ENCODE assay signal across 10 cellular contexts in genomic region chr1:43269627-43270375, GRCh38. TPM values are rescaled to one million over a fixed set of nuclear protein-coding genes. Genes with fewer than 3 reads are reported as not detected.
DNase-seq lines count a peak whose midpoint lies in the region; ATAC-seq, FAIRE-seq and TF ChIP-seq lines count a peak whose summit lies in the region.
"Had no signal": no experiment of that assay in that cellular context is flagged by ENCODE, and none has a peak within 500 bp of the region (broad histone marks: within the 10 kb centered on the region; RNA-seq: fewer than 3 reads in every experiment).

Gene TMEM125 (plus strand): TSS chr1:43269983. CDS start chr1:43272723, 2,740 bp downstream.

- peak within 1 kb of the TSS; percentile 47 for H3K4me3 Mint-ChIP-seq in activated CD8-positive, alpha-beta T cell treated with anti-CD3 and anti-CD28 coated beads for 36 hours
- H3K4me3 Mint-ChIP-seq in activated CD8-positive, alpha-beta T cell treated with anti-CD3 and anti-CD28 coated beads, Interleukin-2, amount 10 ng/mL, durations not matched to agents 7 days and 5 days, result no peak within 1 kb of the TSS
- peak within 1 kb of the TSS; percentile 58 for H3K4me3 Mint-ChIP-seq in activated naive CD8-positive, alpha-beta T cell treated with anti-CD3 and anti-CD28 coated beads for 36 hours
- peak within 1 kb of the TSS; percentile 64 for H3K4me3 Mint-ChIP-seq in stimulated activated memory B cell treated with anti-CD40 and anti-IgM and Interleukin-4, amounts not matched to agents 10 μg/mL and 1 μg/mL and 100 μg/mL, for 72 hours

- peak within 1 kb of the TSS; percentile 60 to 67 for H3K4me3 ChIP-seq in kidney (ENCODE audit: low read length in 2 of 2)

- no peak for FAIRE-seq in kidney (lab: Jason Lieb, UNC)

- no peak within 1 kb of the TSS for H3K27ac Mint-ChIP-seq in activated CD8-positive, alpha-beta T cell treated with anti-CD3 and anti-CD28 coated beads for 36 hours
- H3K27ac Mint-ChIP-seq in activated CD8-positive, alpha-beta T cell treated with anti-CD3 and anti-CD28 coated beads, Interleukin-2, amount 10 ng/mL, durations not matched to agents 7 days and 5 days, result no peak within 1 kb of the TSS
- H3K27ac Mint-ChIP-seq in activated naive CD8-positive, alpha-beta T cell treated with anti-CD3 and anti-CD28 coated beads for 36 hours, result no peak within 1 kb of the TSS
- no peak within 1 kb of the TSS for H3K27ac Mint-ChIP-seq in stimulated activated memory B cell treated with anti-CD40 and anti-IgM and Interleukin-4, amounts not matched to agents 10 μg/mL and 1 μg/mL and 100 μg/mL, for 72 hours

- H3K36me3 ChIP-seq in kidney (ENCODE audit: control insufficient read depth in 1 of 2, insufficient read depth in 2 of 2, low read length in 2 of 2), result no peaks in the 10 kb centered on the region

- peak within 1 kb of the TSS in 1 of 2 donors; percentile 67 for H3K9ac ChIP-seq in kidney (ENCODE audit: low read length in 2 of 2)

- H3K27me3 Mint-ChIP-seq in activated CD8-positive, alpha-beta T cell treated with anti-CD3 and anti-CD28 coated beads for 36 hours, result peaks cover 12% of the 10 kb centered on the region
- H3K27me3 Mint-ChIP-seq in activated CD8-positive, alpha-beta T cell treated with anti-CD3 and anti-CD28 coated beads, Interleukin-2, amount 10 ng/mL, durations not matched to agents 7 days and 5 days (ENCODE audit: low read depth), result peaks cover 11% of the 10 kb centered on the region
- peaks cover 16% of the 10 kb centered on the region for H3K27me3 Mint-ChIP-seq in activated naive CD8-positive, alpha-beta T cell treated with anti-CD3 and anti-CD28 coated beads for 36 hours
- peaks cover 46% of the 10 kb centered on the region for H3K27me3 Mint-ChIP-seq in stimulated activated memory B cell treated with anti-CD40 and anti-IgM and Interleukin-4, amounts not matched to agents 10 μg/mL and 1 μg/mL and 100 μg/mL, for 72 hours

- peaks cover 3% of the 10 kb centered on the region for H3K36me3 Mint-ChIP-seq in activated CD8-positive, alpha-beta T cell treated with anti-CD3 and anti-CD28 coated beads for 36 hours (ENCODE audit: low read depth)
- peaks cover 6% of the 10 kb centered on the region for H3K36me3 Mint-ChIP-seq in activated CD8-positive, alpha-beta T cell treated with anti-CD3 and anti-CD28 coated beads, Interleukin-2, amount 10 ng/mL, durations not matched to agents 7 days and 5 days (ENCODE audit: low read depth)
- H3K36me3 Mint-ChIP-seq in activated naive CD8-positive, alpha-beta T cell treated with anti-CD3 and anti-CD28 coated beads for 36 hours, result peaks cover 3% of the 10 kb centered on the region
- H3K36me3 Mint-ChIP-seq in stimulated activated memory B cell treated with anti-CD40 and anti-IgM and Interleukin-4, amounts not matched to agents 10 μg/mL and 1 μg/mL and 100 μg/mL, for 72 hours, result no peaks in the 10 kb centered on the region

- no peak for ATAC-seq in activated CD8-positive, alpha-beta T cell treated with anti-CD3 and anti-CD28 coated beads for 36 hours
- no peak for ATAC-seq in activated CD8-positive, alpha-beta T cell treated with anti-CD3 and anti-CD28 coated beads, Interleukin-2, amount 10 ng/mL, durations not matched to agents 7 days and 5 days
- no peak for ATAC-seq in stimulated activated memory B cell treated with anti-CD40 and anti-IgM and Interleukin-4, amounts not matched to agents 10 μg/mL and 1 μg/mL and 100 μg/mL, for 72 hours
- ATAC-seq in HG02642 (IDR thresholded peaks at IDR 0.05; ENCODE audit: poor library complexity, unreplicated experiment), result no peak

- H3K4me1 Mint-ChIP-seq in activated CD8-positive, alpha-beta T cell treated with anti-CD3 and anti-CD28 coated beads for 36 hours (ENCODE audit: low read depth), result peaks cover 17% of the 10 kb centered on the region
- peaks cover 19% of the 10 kb centered on the region for H3K4me1 Mint-ChIP-seq in activated CD8-positive, alpha-beta T cell treated with anti-CD3 and anti-CD28 coated beads, Interleukin-2, amount 10 ng/mL, durations not matched to agents 7 days and 5 days (ENCODE audit: low read depth)
- H3K4me1 Mint-ChIP-seq in activated naive CD8-positive, alpha-beta T cell treated with anti-CD3 and anti-CD28 coated beads for 36 hours, result peaks cover 14% of the 10 kb centered on the region
- peaks cover 24% of the 10 kb centered on the region for H3K4me1 Mint-ChIP-seq in stimulated activated memory B cell treated with anti-CD40 and anti-IgM and Interleukin-4, amounts not matched to agents 10 μg/mL and 1 μg/mL and 100 μg/mL, for 72 hours

- H3K4me1 ChIP-seq in kidney (ENCODE audit: control insufficient read depth in 1 of 2, insufficient read depth in 1 of 2, low read depth in 1 of 2, low read length in 2 of 2), result peaks cover 7 to 19% of the 10 kb centered on the region in 2 donors

- peak within 1 kb of the TSS; percentile 13 to 55 for H3K27ac ChIP-seq in kidney (ENCODE audit: low read depth in 2 of 2, low read length in 2 of 2)

- intact Hi-C loops in activated CD8-positive, alpha-beta T cell treated with anti-CD3 and anti-CD28 coated beads for 36 hours (cut with micrococcal nuclease), result no loop called here
- intact Hi-C loops in kidney (cut with DNase I), result no loop called here

- no peak for DNase-seq in activated CD8-positive, alpha-beta T cell treated with anti-CD3 and anti-CD28 coated beads for 36 hours
- no peak for DNase-seq in activated CD8-positive, alpha-beta T cell treated with anti-CD3 and anti-CD28 coated beads, Interleukin-2, amount 10 ng/mL, durations not matched to agents 7 days and 5 days
- DNase-seq in activated naive CD8-positive, alpha-beta T cell treated with anti-CD3 and anti-CD28 coated beads for 36 hours, result no peak
- DNase-seq in kidney (no peak), SW480 (ENCODE audit: low spot score) (no peak), NCI-H526 treated with DMSO at 0.1 percent for 48 hours (lab: John Stamatoyannopoulos, UW) (no peak)
- DNase-seq: AML-193, hypothalamus had no signal

- no peak for TF ChIP-seq CTCF in activated CD8-positive, alpha-beta T cell treated with anti-CD3 and anti-CD28 coated beads for 36 hours (IDR thresholded peaks at IDR 0.05)
- no peak for TF ChIP-seq CTCF in kidney (IDR thresholded peaks at IDR 0.05; ENCODE audit: borderline replicate concordance, extremely low read depth, insufficient read depth)

- CTCF ChIA-PET in activated CD8-positive, alpha-beta T cell treated with anti-CD3 and anti-CD28 coated beads for 36 hours (lab: Charles Lee), result no interaction called here
- CTCF ChIA-PET in activated CD8-positive, alpha-beta T cell treated with anti-CD3 and anti-CD28 coated beads, Interleukin-2, amount 10 ng/mL, durations not matched to agents 7 days and 5 days (lab: Charles Lee), result no interaction called here

- peaks cover 2% of the 10 kb centered on the region for H3K9me3 Mint-ChIP-seq in activated CD8-positive, alpha-beta T cell treated with anti-CD3 and anti-CD28 coated beads for 36 hours
- H3K9me3 Mint-ChIP-seq in activated CD8-positive, alpha-beta T cell treated with anti-CD3 and anti-CD28 coated beads, Interleukin-2, amount 10 ng/mL, durations not matched to agents 7 days and 5 days (ENCODE audit: insufficient read depth), result no peaks in the 10 kb centered on the region
- H3K9me3 Mint-ChIP-seq in activated naive CD8-positive, alpha-beta T cell treated with anti-CD3 and anti-CD28 coated beads for 36 hours, result peaks cover 3% of the 10 kb centered on the region
- no peaks in the 10 kb centered on the region for H3K9me3 Mint-ChIP-seq in stimulated activated memory B cell treated with anti-CD40 and anti-IgM and Interleukin-4, amounts not matched to agents 10 μg/mL and 1 μg/mL and 100 μg/mL, for 72 hours

- POLR2A ChIA-PET in activated CD8-positive, alpha-beta T cell treated with anti-CD3 and anti-CD28 coated beads for 36 hours (lab: Charles Lee), result interaction anchor here (0.5 kb wide), 1 partner anchor 896 kb away, joined by 3 read pairs; no protein-coding TSS in a partner anchor
- POLR2A ChIA-PET in activated CD8-positive, alpha-beta T cell treated with anti-CD3 and anti-CD28 coated beads, Interleukin-2, amount 10 ng/mL, durations not matched to agents 7 days and 5 days (lab: Charles Lee), result no interaction called here

- no peaks in the 10 kb centered on the region for H3K9me3 ChIP-seq in kidney (ENCODE audit: control insufficient read depth in 1 of 2, low read length in 2 of 2)

RNA-seq across cellular contexts. Expression of gene TMEM125, which starts in this region (rescaled TPM):
- total RNA-seq in activated CD8-positive, alpha-beta T cell treated with anti-CD3 and anti-CD28 coated beads for 36 hours, result under 1 TPM in 1 of 2 experiments, not detected in 1; 0.81 TPM
- total RNA-seq in activated CD8-positive, alpha-beta T cell treated with anti-CD3 and anti-CD28 coated beads, Interleukin-2, amount 10 ng/mL, durations not matched to agents 7 days and 5 days, result not detected
- under 1 TPM in 1 of 2 experiments, not detected in 1; 0.30 TPM for total RNA-seq in activated naive CD8-positive, alpha-beta T cell treated with anti-CD3 and anti-CD28 coated beads for 36 hours
- 17.5 TPM for total RNA-seq in kidney
- 22.0 TPM for polyA plus RNA-seq in kidney (ENCODE audit: insufficient read depth, low read depth, low replicate concordance)

Comparison
In these comparisons a context has a peak if more than half of its experiments do, and no peak if none do; other contexts are left out.
1. RNA of gene TMEM125 (total RNA-seq): 17.5 TPM in kidney (single experiment); 0.81 TPM in activated CD8-positive, alpha-beta T cell treated with anti-CD3 and anti-CD28 coated beads for 36 hours, 0.30 TPM in activated naive CD8-positive, alpha-beta T cell treated with anti-CD3 and anti-CD28 coated beads for 36 hours and not detected in activated CD8-positive, alpha-beta T cell treated with anti-CD3 and anti-CD28 coated beads, Interleukin-2, amount 10 ng/mL, durations not matched to agents 7 days and 5 days; every median in the first group is over 10 times any median in the second.